21 cellular contexts compared by ENCODE assay signal in the genomic region with DNA sequence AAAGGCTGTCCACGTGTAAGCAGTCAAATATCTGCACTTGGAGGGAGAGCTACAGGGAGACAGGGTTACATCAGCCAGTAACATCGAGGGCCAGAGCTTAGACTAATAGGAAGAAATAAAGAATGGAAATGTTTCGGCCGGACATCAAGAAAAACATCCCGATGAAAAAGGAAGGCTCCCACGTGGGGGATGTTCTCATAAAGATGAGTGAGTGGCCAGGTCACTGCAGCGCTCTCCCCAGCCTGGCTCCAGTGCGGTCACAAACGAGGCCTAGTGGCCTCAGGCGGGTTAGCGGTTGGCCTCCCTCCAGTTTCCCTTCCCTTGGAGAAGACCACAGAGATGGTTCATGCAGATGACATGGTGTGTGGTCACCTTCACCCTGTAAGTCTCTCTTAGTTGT. TPM values are rescaled to one million over a fixed set of nuclear protein-coding genes. Genes with fewer than 3 reads are reported as not detected.
"Had no signal": no experiment of that assay in that cellular context is flagged by ENCODE, and none has a peak within 500 bp of the region (broad histone marks: within the 10 kb centered on the region; RNA-seq: fewer than 3 reads in every experiment).

No MANE protein-coding gene starts in this region.

- H3K36me3 Mint-ChIP-seq: activated naive CD4-positive, alpha-beta T cell treated with anti-CD3 and anti-CD28 coated beads, Interleukin-2, amount 50 U/mL, for 24 hours; natural killer cell; WTC11 had no signal

- H3K4me3 ChIP-seq: adrenal gland, right atrium auricular region had no signal

- H3K9me3 ChIP-seq: adrenal gland, right atrium auricular region had no signal

- H3K4me1 Mint-ChIP-seq: activated CD4-positive, alpha-beta memory T cell treated with anti-CD3 and anti-CD28 coated beads, Interleukin-2, amount 10 ng/mL, durations not matched to agents 7 days and 5 days; activated naive CD4-positive, alpha-beta T cell treated with anti-CD3 and anti-CD28 coated beads, Interleukin-2, amount 50 U/mL, for 24 hours; natural killer cell had no signal

- H3K27ac Mint-ChIP-seq: activated CD4-positive, alpha-beta memory T cell treated with anti-CD3 and anti-CD28 coated beads, Interleukin-2, amount 10 ng/mL, durations not matched to agents 7 days and 5 days; activated naive CD4-positive, alpha-beta T cell treated with anti-CD3 and anti-CD28 coated beads, Interleukin-2, amount 50 U/mL, for 24 hours; natural killer cell; progenitor cell of endocrine pancreas; WTC11 had no signal

- H3K4me1 ChIP-seq: right atrium auricular region had no signal

- DNase-seq: activated CD4-positive, alpha-beta memory T cell treated with anti-CD3 and anti-CD28 coated beads, Interleukin-2, amount 10 ng/mL, durations not matched to agents 7 days and 5 days; activated CD4-positive, alpha-beta T cell treated with anti-CD3 and anti-CD28 coated beads for 4 hours; activated effector memory CD4-positive, alpha-beta T cell treated with anti-CD3 and anti-CD28 coated beads, Interleukin-2, amount 50 U/mL, for 16 hours; activated T-cell treated with anti-CD3 and anti-CD28 coated beads, Interleukin-2, amount 50 U/mL, for 48 hours; adrenal gland; foreskin fibroblast; glutamatergic neuron; hypothalamus; mesendoderm; natural killer cell; occipital lobe; small intestine; stimulated activated CD4-positive, alpha-beta T cell treated with anti-CD3 and anti-CD28 coated beads, Interleukin-4, amount 100 ng/mL, for 24 hours; stimulated activated naive CD8-positive, alpha-beta T cell treated with anti-CD3 and anti-CD28 coated beads, Interleukin-15, Interleukin-2, amounts not matched to agents 100 U/mL and 50 U/mL, for 24 hours; T-helper 2 cell; trophoblast cell had no signal

- H3K27me3 ChIP-seq: adrenal gland, right atrium auricular region had no signal

- H3K9me3 Mint-ChIP-seq: activated naive CD4-positive, alpha-beta T cell treated with anti-CD3 and anti-CD28 coated beads, Interleukin-2, amount 50 U/mL, for 24 hours had no signal

- H3K4me3 Mint-ChIP-seq: activated CD4-positive, alpha-beta memory T cell treated with anti-CD3 and anti-CD28 coated beads, Interleukin-2, amount 10 ng/mL, durations not matched to agents 7 days and 5 days; activated naive CD4-positive, alpha-beta T cell treated with anti-CD3 and anti-CD28 coated beads, Interleukin-2, amount 50 U/mL, for 24 hours; natural killer cell; WTC11 had no signal

- ATAC-seq: esophagus mucosa; natural killer cell; stimulated activated naive CD8-positive, alpha-beta T cell treated with anti-CD3 and anti-CD28 coated beads, Interleukin-15, Interleukin-2, amounts not matched to agents 100 U/mL and 50 U/mL, for 24 hours; WTC11 had no signal

- H3K27ac ChIP-seq: adrenal gland, right atrium auricular region had no signal

- H3K36me3 ChIP-seq: adrenal gland, right atrium auricular region had no signal

RNA-seq across cellular contexts. Expression of a gene that starts 56.1 kb away (rescaled TPM):
- total RNA-seq: activated CD4-positive, alpha-beta memory T cell treated with anti-CD3 and anti-CD28 coated beads, Interleukin-2, amount 10 ng/mL, durations not matched to agents 7 days and 5 days; natural killer cell had no signal
